24 cellular contexts compared by ENCODE assay signal in genomic region chr5:103128202-103128601, GRCh38. TPM values are rescaled to one million over a fixed set of nuclear protein-coding genes. Genes with fewer than 3 reads are reported as not detected.
DNase-seq lines count a peak whose midpoint lies in the region; ATAC-seq, FAIRE-seq and TF ChIP-seq lines count a peak whose summit lies in the region.
"Had no signal": no experiment of that assay in that cellular context is flagged by ENCODE, and none has a peak within 500 bp of the region (broad histone marks: within the 10 kb centered on the region; RNA-seq: fewer than 3 reads in every experiment).

No MANE protein-coding gene starts in this region.

- in situ Hi-C loops in GM13976 (cut with MboI; ENCODE audit: low sequenced_read_pairs, unreplicated experiment) = loop anchor here (25.0 kb wide), 1 partner anchor 541 kb away; no protein-coding TSS in a partner anchor

- H3K4me1 ChIP-seq in GM23338 (ENCODE audit: insufficient read depth) = no peaks in the 10 kb centered on the region
- H3K4me1 ChIP-seq in OCI-LY7 (ENCODE audit: insufficient read depth, low read length, poor library complexity, severe bottlenecking) = no peaks in the 10 kb centered on the region
- H3K4me1 ChIP-seq: BE2C, BLaER1 had no signal

- no peaks in the 10 kb centered on the region for H3K36me3 Mint-ChIP-seq in GM23338 (ENCODE audit: low read depth)

- H3K27me3 Mint-ChIP-seq in GM23338 (ENCODE audit: insufficient read depth, low read depth, poor library complexity) = no peaks in the 10 kb centered on the region
- H3K27me3 Mint-ChIP-seq: CD4-positive, alpha-beta memory T cell; CD4-positive, CD25-positive, alpha-beta regulatory T cell; CD8-positive, alpha-beta memory T cell had no signal

- no peaks in the 10 kb centered on the region for H3K9me3 Mint-ChIP-seq in GM23338
- H3K9me3 Mint-ChIP-seq: CD14-positive monocyte; CD4-positive, alpha-beta memory T cell; CD8-positive, alpha-beta memory T cell had no signal

- CTCF ChIA-PET in OCI-LY7 (lab: Charles Lee; ENCODE audit: unreplicated experiment) = no interaction called here

- no peaks in the 10 kb centered on the region for H3K4me1 Mint-ChIP-seq in GM23338

- H2AFZ ChIP-seq in GM23338 (no peak overlapping the region), OCI-LY7 (ENCODE audit: low read length) (no peak overlapping the region)

- no peak for TF ChIP-seq CTCF in GM23338 (conservative IDR thresholded peaks at IDR 0.05; ENCODE audit: low read depth in 2 of 2)
- TF ChIP-seq CTCF in OCI-LY7 (conservative IDR thresholded peaks at IDR 0.05; ENCODE audit: low read length) = no peak
- TF ChIP-seq CTCF in GM13976 (IDR thresholded peaks at IDR 0.05; ENCODE audit: borderline replicate concordance, control extremely low read depth, extremely low read depth, insufficient read depth, missing control alignments) = no peak

- H3K4me3 Mint-ChIP-seq in GM23338 = no peak overlapping the region
- H3K4me3 Mint-ChIP-seq: CD14-positive monocyte; CD4-positive, alpha-beta memory T cell; CD4-positive, CD25-positive, alpha-beta regulatory T cell; CD8-positive, alpha-beta memory T cell had no signal

- POLR2A ChIA-PET in OCI-LY7 (lab: Charles Lee) = interaction anchor here (0.7 to 0.9 kb wide), 2 partner anchors 8 to 73 kb away, joined by 3 to 4 read pairs; partner anchors contain the start of genes GIN1 and PPIP5K2

- H3K27ac ChIP-seq in GM23338 (ENCODE audit: low read depth) (no peak overlapping the region), OCI-LY7 (ENCODE audit: low read depth, low read length, poor library complexity, severe bottlenecking) (no peak overlapping the region)
- H3K27ac ChIP-seq: BLaER1 had no signal

- H3K4me2 ChIP-seq in GM23338 = no peak overlapping the region
- no peak overlapping the region for H3K4me2 ChIP-seq in OCI-LY7 (ENCODE audit: low read length)
- H3K4me2 ChIP-seq: BLaER1 had no signal

- H4K20me1 ChIP-seq in GM23338 (replicated peaks; ENCODE audit: insufficient read depth) (no peaks in the 10 kb centered on the region; the same call in 1 of the 2 replicates), OCI-LY7 (ENCODE audit: insufficient read depth, low read length) (0 out of 2 replicates have a peak, but pooled peaks cover 5% of the 10 kb centered on the region)

- no peaks in the 10 kb centered on the region for H3F3A ChIP-seq in GM23338 (replicated peaks; ENCODE audit: low read depth)

- no peaks in the 10 kb centered on the region for H3K27me3 ChIP-seq in GM23338 (ENCODE audit: insufficient read depth)
- H3K27me3 ChIP-seq: BE2C, BLaER1 had no signal

- no peaks in the 10 kb centered on the region for H3K9me3 ChIP-seq in OCI-LY7 (ENCODE audit: low read length)
- H3K9me3 ChIP-seq: BE2C, BLaER1 had no signal

- H3K36me3 ChIP-seq in GM23338 (ENCODE audit: insufficient read depth) = no peaks in the 10 kb centered on the region
- peaks cover 43% of the 10 kb centered on the region for H3K36me3 ChIP-seq in OCI-LY7 (ENCODE audit: insufficient read depth, low read length)
- H3K36me3 ChIP-seq: BE2C had no signal

- 0 out of 2 replicates have a peak overlapping the region, but pooled peaks have one; percentile 39 for H3K27ac Mint-ChIP-seq in GM23338
- H3K27ac Mint-ChIP-seq: CD14-positive monocyte; CD4-positive, alpha-beta memory T cell; CD4-positive, CD25-positive, alpha-beta regulatory T cell had no signal

- no peak overlapping the region for H3K4me3 ChIP-seq in GM23338
- H3K4me3 ChIP-seq in OCI-LY7 (ENCODE audit: low read depth, low read length, poor library complexity, severe bottlenecking) = no peak overlapping the region
- H3K4me3 ChIP-seq: BLaER1 had no signal

- ATAC-seq in GM23338 (no peak), HG02852 (IDR thresholded peaks at IDR 0.05; ENCODE audit: unreplicated experiment) (no peak)

- no TSS peak for BruUV-seq in OCI-LY7 (replicated peaks; lab: Mats Ljungman, UMichigan)

- FAIRE-seq in colon (lab: Jason Lieb, UNC) = peak; percentile 31
- FAIRE-seq: GM12891, GM18507 had no signal

- intact Hi-C loops in OCI-LY7 (cut with micrococcal nuclease; ENCODE audit: unreplicated experiment) = no loop called here

- H3K9me2 ChIP-seq in GM23338 (ENCODE audit: insufficient read depth) (no peaks in the 10 kb centered on the region), OCI-LY7 (ENCODE audit: insufficient read depth, low read length) (no peaks in the 10 kb centered on the region; the same call in 1 of the 2 replicates)

- H3K79me2 ChIP-seq in GM23338 (replicated peaks; ENCODE audit: insufficient read depth) (peaks cover 6% of the 10 kb centered on the region), OCI-LY7 (ENCODE audit: insufficient read depth, low read depth, low read length) (peaks cover 50% of the 10 kb centered on the region)

- DNase-seq in GM23338 (ENCODE audit: low spot score) (no peak), OCI-LY7 (ENCODE audit: low spot score) (no peak), GM13976 (ENCODE audit: low spot score) (no peak)
- DNase-seq: 8988T; ACHN; BE2C; C1 segment of cervical spinal cord; CD4-positive, alpha-beta memory T cell; CD4-positive, CD25-positive, alpha-beta regulatory T cell; CD8-positive, alpha-beta memory T cell; COR-L47; DMS 273 treated with DMSO at 0.1 percent for 48 hours; DMS153; DMS53; DMS79; DND-41; EL; GF-D8 had no signal

TF ChIP-seq in GM23338, 12 proteins besides CTCF, POLR2A, EP300 and RAD21 (continues in another document):
- TF ChIP-seq POLR2AphosphoS5 (IDR thresholded peaks at IDR 0.05; ENCODE audit: low read depth) (no peak), ETS1 (IDR thresholded peaks at IDR 0.05) (no peak), REST (IDR thresholded peaks at IDR 0.05; ENCODE audit: unreplicated experiment) (no peak), STAT1 (IDR thresholded peaks at IDR 0.05; ENCODE audit: unreplicated experiment) (no peak), ZNF114 (CRISPR knock-in tag; IDR thresholded peaks at IDR 0.05) (no peak), CREB1 (CRISPR knock-in tag; IDR thresholded peaks at IDR 0.05; ENCODE audit: low read depth) (no peak), EZH2phosphoT487 (IDR thresholded peaks at IDR 0.05; ENCODE audit: unreplicated experiment) (no peak), JUNB (IDR thresholded peaks at IDR 0.05; ENCODE audit: unreplicated experiment) (no peak), ZNF331 (CRISPR knock-in tag; IDR thresholded peaks at IDR 0.05; ENCODE audit: low read depth) (no peak), NANOG (IDR thresholded peaks at IDR 0.05; ENCODE audit: borderline replicate concordance) (no peak)

RNA-seq across cellular contexts. Expression of gene PPIP5K2, which starts 8.1 kb away (rescaled TPM):
- 41.7 and 66.9 TPM in 2 replicates for total RNA-seq in GM23338 (2014; rRNA removed; shearing (Covaris generic))
- polyA plus RNA-seq in GM23338 (2016; fragmentation: Nextera tagmentation; extraction: Ambion mirVana) = 45.4 and 48.0 TPM in 2 replicates
- 45.5 and 50.3 TPM in 2 replicates for total RNA-seq in OCI-LY7 (2014; rRNA removed; shearing (Covaris generic))
- 80.0 and 91.0 TPM in 2 replicates for total RNA-seq in OCI-LY7 (2022)

RNA-seq across cellular contexts. Expression of gene GIN1, which starts 8.3 kb away (rescaled TPM):
- total RNA-seq in GM23338 (2014; rRNA removed; shearing (Covaris generic)) = 3.8 and 5.8 TPM in 2 replicates
- polyA plus RNA-seq in GM23338 (2016; fragmentation: Nextera tagmentation; extraction: Ambion mirVana) = 9.6 and 11.3 TPM in 2 replicates
- 3.9 TPM in 2 replicates for total RNA-seq in OCI-LY7 (2014; rRNA removed; shearing (Covaris generic))
- total RNA-seq in OCI-LY7 (2022) = 5.8 TPM in 2 replicates
